8 cellular contexts compared by ENCODE assay signal in the genomic region with DNA sequence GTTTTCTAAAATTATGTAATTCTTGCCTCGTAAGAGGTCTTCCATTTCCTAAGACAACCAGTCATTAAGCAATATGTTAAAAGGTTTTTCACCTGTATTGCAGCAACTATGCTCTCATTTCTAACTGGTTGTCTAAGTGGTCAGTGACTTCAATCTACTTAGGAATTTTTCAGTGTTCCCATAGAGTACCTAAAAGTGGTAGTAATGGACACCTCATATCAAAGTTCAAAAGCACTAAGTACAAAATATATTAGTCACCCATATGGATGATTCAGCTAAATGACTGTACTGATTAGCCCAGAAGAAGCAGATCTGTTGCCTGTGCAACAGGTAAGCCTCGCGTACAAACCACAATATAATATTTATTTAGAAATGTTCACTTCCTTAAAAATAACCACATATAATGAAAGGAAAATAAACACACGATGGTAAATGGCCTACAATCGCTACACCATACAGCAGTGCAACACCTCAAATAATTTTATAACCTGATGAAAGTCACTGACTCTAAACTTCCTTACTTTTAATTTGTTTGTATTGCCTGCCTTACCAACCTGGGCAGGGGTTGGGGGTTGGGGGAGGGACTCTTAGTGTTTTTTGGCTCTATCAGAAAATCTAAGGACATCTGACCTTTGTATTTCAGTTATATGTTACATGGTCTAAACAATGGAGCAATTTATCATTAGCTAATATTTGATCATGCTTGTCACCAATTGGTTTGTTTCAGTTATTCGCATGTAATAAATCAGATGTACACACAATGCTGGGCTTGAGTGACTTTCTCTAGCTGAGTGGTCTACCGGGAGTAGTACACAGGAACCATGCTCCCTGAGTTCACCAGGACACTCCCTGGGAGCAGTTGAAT.
A peak's percentile ranks its signal among the peaks of the same experiment; 100 is the strongest.
DNase-seq lines count a peak whose midpoint lies in the region; ATAC-seq and TF ChIP-seq lines count a peak whose summit lies in the region.
"Had no signal": no experiment of that assay in that cellular context is flagged by ENCODE, and none has a peak within 500 bp of the region (broad histone marks: within the 10 kb centered on the region; RNA-seq: fewer than 3 reads in every experiment).

No MANE protein-coding gene starts in this region.

- H3K79me2 ChIP-seq in PC-3 (ENCODE audit: low read length) (peaks cover 25% of the 10 kb centered on the region; the same call in 1 of the 2 replicates), osteoblast (ENCODE audit: insufficient read depth, low read length) (peaks cover 76% of the 10 kb centered on the region)

- TF ChIP-seq CTCF in PC-3 (conservative IDR thresholded peaks at IDR 0.05; ENCODE audit: low read depth, low read length), result no peak
- no peak for TF ChIP-seq CTCF in choroid plexus epithelial cell (conservative IDR thresholded peaks at IDR 0.05; ENCODE audit: low read depth, low read length)
- TF ChIP-seq CTCF in osteoblast (IDR thresholded peaks at IDR 0.05; ENCODE audit: extremely low read depth, low read depth, low read length), result no peak

- H3K9me3 ChIP-seq in PC-3 (ENCODE audit: low read length) (no peaks in the 10 kb centered on the region), osteoblast (ENCODE audit: low read depth, low read length) (no peaks in the 10 kb centered on the region), HAP-1 (no peaks in the 10 kb centered on the region)

- no peaks in the 10 kb centered on the region for H3F3A ChIP-seq in PC-3 (ENCODE audit: low read length, unreplicated experiment)

- POLR2A ChIA-PET in PC-3 (lab: Charles Lee; ENCODE audit: unreplicated experiment), result interaction anchor here (0.5 to 0.8 kb wide), 3 partner anchors 408 to 1447 kb away, joined by 3 read pairs; no protein-coding TSS in a partner anchor

- in situ Hi-C loops in HAP-1 (cut with MboI; ENCODE audit: low sequenced_read_pairs), result no loop called here

- ATAC-seq in GM18868 (IDR thresholded peaks at IDR 0.05; ENCODE audit: unreplicated experiment) (peak; percentile 34), PC-3 (peak; percentile 81), GM19467 (IDR thresholded peaks at IDR 0.05; ENCODE audit: unreplicated experiment) (no peak), Right ventricle myocardium inferior (no peak)

- H2AFZ ChIP-seq in PC-3 (ENCODE audit: low read length), result no peak overlapping the region
- H2AFZ ChIP-seq in osteoblast (ENCODE audit: low read length), result no peak overlapping the region

- H3K27me3 ChIP-seq in PC-3 (ENCODE audit: low read length) (no peaks in the 10 kb centered on the region), osteoblast (ENCODE audit: insufficient read depth, low read length) (no peaks in the 10 kb centered on the region), HAP-1 (ENCODE audit: low read depth) (no peaks in the 10 kb centered on the region)

- H3K4me2 ChIP-seq in PC-3 (ENCODE audit: low read length) (peak overlapping the region; percentile 64), osteoblast (ENCODE audit: insufficient read depth, low read length) (peak overlapping the region; percentile 11)

- CTCF ChIA-PET in PC-3 (lab: Charles Lee), result no interaction called here

- peak overlapping the region; percentile 61 for H3K9ac ChIP-seq in PC-3 (ENCODE audit: low read length)

- DNase-seq in PC-3 (peak; percentile 85), choroid plexus epithelial cell (ENCODE audit: low read depth) (peak; percentile 52), osteoblast (ENCODE audit: insufficient read length, low spot score, missing footprints) (no peak), HAP-1 (ENCODE audit: low spot score in 2 of 2) (no peak), Right ventricle myocardium inferior (ENCODE audit: missing footprints) (no peak)
- DNase-seq: NCI-H2171 treated with DMSO at 0.1 percent for 48 hours had no signal

- H3K4me3 ChIP-seq in PC-3 (ENCODE audit: low read length) (peak overlapping the region; percentile 12; the same call in 1 of the 2 replicates), choroid plexus epithelial cell (ENCODE audit: low read depth, low read length) (no peak overlapping the region), osteoblast (ENCODE audit: insufficient read depth, low read length) (no peak overlapping the region), HAP-1 (no peak overlapping the region)

- H3K27ac ChIP-seq in PC-3 (ENCODE audit: low read length), result peak overlapping the region; percentile 86
- H3K27ac ChIP-seq in osteoblast (ENCODE audit: low read depth, low read length), result peak overlapping the region; percentile 60

- H3K9me2 ChIP-seq in PC-3 (replicated peaks; ENCODE audit: low read length), result no peaks in the 10 kb centered on the region

- peaks cover 45% of the 10 kb centered on the region for H3K4me1 ChIP-seq in PC-3 (ENCODE audit: insufficient read depth, low read length)
- H3K4me1 ChIP-seq in osteoblast (ENCODE audit: insufficient read depth, low read length), result peaks cover 35% of the 10 kb centered on the region
- peaks cover 23% of the 10 kb centered on the region for H3K4me1 ChIP-seq in HAP-1

- H3K36me3 ChIP-seq in PC-3 (ENCODE audit: low read depth, low read length) (no peaks in the 10 kb centered on the region), osteoblast (ENCODE audit: insufficient read depth, low read length) (no peaks in the 10 kb centered on the region), HAP-1 (replicated peaks) (no peaks in the 10 kb centered on the region)

- intact Hi-C loops in PC-3 (cut with micrococcal nuclease) (loop anchor here (1.0 kb wide), 1 partner anchor 105 kb away; no protein-coding TSS in a partner anchor), Right ventricle myocardium inferior (cut with DNase I) (no loop called here)

- H4K20me1 ChIP-seq in PC-3 (ENCODE audit: low read length) (no peaks in the 10 kb centered on the region), osteoblast (ENCODE audit: insufficient read depth, low read length) (no peaks in the 10 kb centered on the region)

- no TSS peak for BruUV-seq in PC-3 (replicated peaks; lab: Mats Ljungman, UMichigan)

Comparison
In these comparisons a context has a peak if more than half of its experiments do, and no peak if none do; other contexts are left out.
1. ATAC-seq: peak in GM18868 (single experiment) and PC-3 (single experiment); none in GM19467 (single experiment) and Right ventricle myocardium inferior (single experiment).
2. DNase-seq: peak in PC-3 (single experiment) and choroid plexus epithelial cell (single experiment); none in osteoblast (single experiment), HAP-1 (0 of 2) and Right ventricle myocardium inferior (single experiment).